Comparison of ENCODE assay signal across 29 cellular contexts in genomic region chr19:31483226-31483857, GRCh38.
"Had no signal": no experiment of that assay in that cellular context is flagged by ENCODE, and none has a peak within 500 bp of the region (broad histone marks: within the 10 kb centered on the region; RNA-seq: fewer than 3 reads in every experiment).

No MANE protein-coding gene starts in this region.

- H3K9me3 ChIP-seq: neutrophil, psoas muscle, right lobe of liver, sigmoid colon, thoracic aorta, thyroid gland, upper lobe of right lung, uterus had no signal

- H3K4me1 Mint-ChIP-seq: naive thymus-derived CD4-positive, alpha-beta T cell; neural progenitor cell; stimulated activated effector memory CD8-positive, alpha-beta T cell treated with anti-CD3 and anti-CD28 coated beads, Interleukin-12 subunit alpha, Interleukin-12 subunit beta, amount 100 ng/mL, for 72 hours; stimulated activated naive B cell treated with anti-CD40 and anti-IgM and Interleukin-4, amounts not matched to agents 10 μg/mL and 1 μg/mL and 100 μg/mL, for 72 hours had no signal

- H3K4me1 ChIP-seq: neural progenitor cell, parathyroid adenoma, psoas muscle, right lobe of liver, sigmoid colon, stomach, thyroid gland, tibial nerve, upper lobe of right lung, uterus had no signal

- H3K4me3 Mint-ChIP-seq: naive thymus-derived CD4-positive, alpha-beta T cell; natural killer cell; nephron; neural progenitor cell; stimulated activated effector memory CD8-positive, alpha-beta T cell treated with anti-CD3 and anti-CD28 coated beads, Interleukin-12 subunit alpha, Interleukin-12 subunit beta, amount 100 ng/mL, for 72 hours; stimulated activated naive B cell treated with anti-CD40 and anti-IgM and Interleukin-4, amounts not matched to agents 10 μg/mL and 1 μg/mL and 100 μg/mL, for 72 hours; stimulated activated naive CD8-positive, alpha-beta T cell treated with anti-CD3 and anti-CD28 coated beads, Interleukin-15, Interleukin-2, amounts not matched to agents 100 ng/mL and 50 ng/mL, for 24 hours had no signal

- H3K4me3 ChIP-seq: neural progenitor cell, psoas muscle, right lobe of liver, sigmoid colon, stomach, thoracic aorta, thyroid gland, tibial nerve, upper lobe of right lung, uterus had no signal

- H3K36me3 Mint-ChIP-seq: natural killer cell; neural progenitor cell; stimulated activated effector memory CD8-positive, alpha-beta T cell treated with anti-CD3 and anti-CD28 coated beads, Interleukin-12 subunit alpha, Interleukin-12 subunit beta, amount 100 ng/mL, for 72 hours; stimulated activated naive B cell treated with anti-CD40 and anti-IgM and Interleukin-4, amounts not matched to agents 10 μg/mL and 1 μg/mL and 100 μg/mL, for 72 hours had no signal

- H3K27me3 ChIP-seq: neural progenitor cell, neutrophil, right lobe of liver, sigmoid colon, stomach, thyroid gland, tibial nerve, upper lobe of right lung, uterus had no signal

- H3K9me3 Mint-ChIP-seq: natural killer cell had no signal

- FAIRE-seq: small intestine had no signal

- H3K27ac ChIP-seq: neural progenitor cell, neutrophil, parathyroid adenoma, psoas muscle, right lobe of liver, sigmoid colon, stomach, thoracic aorta, thyroid gland, tibial nerve, upper lobe of right lung, uterus had no signal

- H3K36me3 ChIP-seq: neural progenitor cell, neutrophil, right lobe of liver, sigmoid colon, stomach, thoracic aorta, thyroid gland, tibial nerve, upper lobe of right lung, uterus had no signal

- H3K4me2 ChIP-seq: neural progenitor cell had no signal

- DNase-seq: naive thymus-derived CD4-positive, alpha-beta T cell; natural killer cell; nucleus accumbens; posterior cingulate gyrus; psoas muscle; right cardiac atrium; right lobe of liver; sigmoid colon; small intestine; stimulated activated CD4-positive, alpha-beta T cell treated with anti-CD3 and anti-CD28 coated beads, Interleukin-15, amount 100 ng/mL, for 24 hours; stimulated activated CD4-positive, alpha-beta T cell treated with anti-CD3 and anti-CD28 coated beads, Interleukin-2, amount 100 ng/mL, for 24 hours; stimulated activated CD4-positive, alpha-beta T cell treated with anti-CD3 and anti-CD28 coated beads, Interleukin-2, amount 100 ng/mL, for 48 hours; stimulated activated CD4-positive, alpha-beta T cell treated with anti-CD3 and anti-CD28 coated beads, Interleukin-4, amount 100 ng/mL, for 24 hours; stimulated activated naive B cell treated with anti-CD40 and anti-IgM and Interleukin-4, amounts not matched to agents 10 μg/mL and 1 μg/mL and 100 μg/mL, for 72 hours; stimulated activated naive CD4-positive, alpha-beta T cell treated with Interleukin-2 at 50 U/mL for 16 hours; stomach; thyroid gland; trophoblast cell; upper lobe of right lung; uterus had no signal

- H3K27me3 Mint-ChIP-seq: progenitor cell of endocrine pancreas; stimulated activated naive CD8-positive, alpha-beta T cell treated with anti-CD3 and anti-CD28 coated beads, Interleukin-15, Interleukin-2, amounts not matched to agents 100 ng/mL and 50 ng/mL, for 24 hours had no signal

- H3K27ac Mint-ChIP-seq: naive thymus-derived CD4-positive, alpha-beta T cell; natural killer cell; nephron; neural progenitor cell; progenitor cell of endocrine pancreas; stimulated activated effector memory CD8-positive, alpha-beta T cell treated with anti-CD3 and anti-CD28 coated beads, Interleukin-12 subunit alpha, Interleukin-12 subunit beta, amount 100 ng/mL, for 72 hours; stimulated activated naive B cell treated with anti-CD40 and anti-IgM and Interleukin-4, amounts not matched to agents 10 μg/mL and 1 μg/mL and 100 μg/mL, for 72 hours; stimulated activated naive CD8-positive, alpha-beta T cell treated with anti-CD3 and anti-CD28 coated beads, Interleukin-15, Interleukin-2, amounts not matched to agents 100 ng/mL and 50 ng/mL, for 24 hours had no signal

- ATAC-seq: naive thymus-derived CD4-positive, alpha-beta T cell; natural killer cell; psoas muscle; right cardiac atrium; right lobe of liver; stimulated activated effector memory CD8-positive, alpha-beta T cell treated with anti-CD3 and anti-CD28 coated beads, Interleukin-12 subunit alpha, Interleukin-12 subunit beta, amount 100 ng/mL, for 72 hours; stimulated activated naive B cell treated with anti-CD40 and anti-IgM and Interleukin-4, amounts not matched to agents 10 μg/mL and 1 μg/mL and 100 μg/mL, for 72 hours; upper lobe of right lung had no signal
